Comparison of ENCODE assay signal across 10 cellular contexts in genomic region chrX:71571390-71571789, GRCh38. TPM values are rescaled to one million over a fixed set of nuclear protein-coding genes. Genes with fewer than 3 reads are reported as not detected.
"Had no signal": no experiment of that assay in that cellular context is flagged by ENCODE, and none has a peak within 500 bp of the region (broad histone marks: within the 10 kb centered on the region; RNA-seq: fewer than 3 reads in every experiment).

No MANE protein-coding gene starts in this region.

RNA-seq across cellular contexts. Expression of gene CXCR3, which starts 46.9 kb away (rescaled TPM):
- total RNA-seq: chondrocyte, endodermal cell, fibroblast of lung, foreskin keratinocyte, lower leg skin, occipital lobe, pulmonary artery endothelial cell, tibial nerve had no signal
- polyA plus RNA-seq: fibroblast of lung, foreskin keratinocyte, keratinocyte, neural cell had no signal
